22 cellular contexts compared by ENCODE assay signal in the genomic region with DNA sequence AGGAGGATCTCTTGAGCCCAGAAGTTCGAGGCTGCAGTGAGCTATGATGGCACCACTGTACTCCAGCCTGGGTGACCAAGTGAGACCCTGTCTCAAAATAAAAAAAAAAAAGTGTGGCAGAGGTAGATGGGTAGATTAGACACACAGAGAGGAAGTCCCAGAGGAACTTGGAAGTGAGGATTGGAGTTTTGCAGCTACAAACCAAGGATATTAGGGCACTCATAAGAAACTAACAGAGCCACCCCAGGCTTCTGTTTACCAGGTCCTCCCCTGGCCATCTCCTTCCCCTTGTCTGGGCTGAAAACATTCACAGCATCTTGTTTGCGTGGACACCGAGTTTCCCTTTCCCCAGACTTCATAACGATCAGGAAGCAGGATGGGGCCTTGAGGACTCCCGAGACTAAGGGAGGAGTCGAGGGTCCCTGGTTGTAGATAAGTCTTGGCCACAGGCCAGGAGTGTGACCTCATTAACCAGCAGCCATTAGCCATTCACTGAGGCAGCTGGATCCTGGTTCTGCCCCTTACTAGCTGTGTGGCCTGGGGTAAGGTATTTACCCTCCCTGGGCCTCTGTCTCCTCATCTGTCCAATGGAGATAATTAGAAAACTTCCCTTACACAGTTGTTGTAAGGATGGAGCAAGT. TPM values are rescaled to one million over a fixed set of nuclear protein-coding genes. Genes with fewer than 3 reads are reported as not detected.
DNase-seq lines count a peak whose midpoint lies in the region; ATAC-seq and TF ChIP-seq lines count a peak whose summit lies in the region.
"Had no signal": no experiment of that assay in that cellular context is flagged by ENCODE, and none has a peak within 500 bp of the region (broad histone marks: within the 10 kb centered on the region; RNA-seq: fewer than 3 reads in every experiment).

No MANE protein-coding gene starts in this region.

- no peak for TF ChIP-seq CTCF in breast epithelium (IDR thresholded peaks at IDR 0.05)
- no peak for TF ChIP-seq CTCF in mammary epithelial cell (conservative IDR thresholded peaks at IDR 0.05 in 1 of 2, IDR thresholded peaks at IDR 0.05 in 1 of 2; ENCODE audit: extremely low read depth in 1 of 2, insufficient read depth in 1 of 2, low read depth in 1 of 2, low read length in 2 of 2)
- TF ChIP-seq CTCF in Loucy (conservative IDR thresholded peaks at IDR 0.05; ENCODE audit: low read length), result no peak
- TF ChIP-seq CTCF in activated B cell treated with CpG ODN at 0.5 μM for 24 hours (IDR thresholded peaks at IDR 0.05), result no peak
- no peak for TF ChIP-seq CTCF in H9 (conservative IDR thresholded peaks at IDR 0.05)

- H4K20me1 ChIP-seq in mammary epithelial cell (ENCODE audit: insufficient read depth, low read length) (no peaks in the 10 kb centered on the region), Loucy (ENCODE audit: insufficient read depth, low read length, poor library complexity, severe bottlenecking) (no peaks in the 10 kb centered on the region), H9 (ENCODE audit: control insufficient read depth, insufficient read depth, insufficient read length) (no peaks in the 10 kb centered on the region)

- dilution Hi-C loops in mammary epithelial cell (cut with HindIII; ENCODE audit: low sequenced_read_pairs), result no loop called here

- H3K14ac ChIP-seq in H9 (ENCODE audit: insufficient read depth, low read length), result no peak overlapping the region

- no peak overlapping the region for H3K18ac ChIP-seq in H9 (ENCODE audit: insufficient read length, low read depth, low read length)

- H3K9me3 ChIP-seq in breast epithelium, result no peaks in the 10 kb centered on the region
- H3K9me3 ChIP-seq in mammary epithelial cell (replicated peaks; ENCODE audit: insufficient read depth, low read length), result no peaks in the 10 kb centered on the region
- H3K9me3 ChIP-seq in Loucy (ENCODE audit: insufficient read depth, low read depth, low read length), result peaks cover 26% of the 10 kb centered on the region; the same call in 1 of the 2 replicates
- H3K9me3 ChIP-seq in H9 (ENCODE audit: control insufficient read depth, low read depth, low read length), result no peaks in the 10 kb centered on the region
- H3K9me3 ChIP-seq: ascending aorta had no signal

- H2BK15ac ChIP-seq in H9 (ENCODE audit: low read depth, low read length), result no peak overlapping the region

- no peak overlapping the region for H3K56ac ChIP-seq in H9 (ENCODE audit: insufficient read length, low read depth, low read length)

- H2AFZ ChIP-seq in mammary epithelial cell (ENCODE audit: low read depth, low read length) (no peak overlapping the region), Loucy (ENCODE audit: low read length) (no peak overlapping the region), H9 (ENCODE audit: low read length) (no peak overlapping the region)
- H2AFZ ChIP-seq: hepatocyte had no signal

- ATAC-seq in activated B cell treated with CpG ODN at 0.5 μM for 24 hours (ENCODE audit: low read depth) (no peak), GM18867 (IDR thresholded peaks at IDR 0.05; ENCODE audit: unreplicated experiment) (no peak)
- ATAC-seq: activated T-cell treated with anti-CD3 and anti-CD28 coated beads, Interleukin-2, amount 50 U/mL, for 4 hours; foreskin keratinocyte had no signal

- CTCF ChIA-PET in mammary epithelial cell (lab: Charles Lee; ENCODE audit: low non-redundant PET), result no interaction called here
- CTCF ChIA-PET in activated B cell treated with CpG ODN at 0.5 μM for 24 hours (lab: Charles Lee), result interaction anchor here (3.0 to 4.2 kb wide), 2 partner anchors 39 to 325 kb away, joined by 10 to 24 read pairs; no protein-coding TSS in a partner anchor

- no peak overlapping the region for H4K8ac ChIP-seq in H9 (replicated peaks; ENCODE audit: insufficient read length, low read depth, low read length)

- no peak overlapping the region for H3K9ac ChIP-seq in mammary epithelial cell (ENCODE audit: insufficient read depth, low read length)
- H3K9ac ChIP-seq in Loucy (ENCODE audit: low read depth, low read length, poor library complexity, severe bottlenecking), result peak overlapping the region; percentile 99
- no peak overlapping the region for H3K9ac ChIP-seq in H9 (ENCODE audit: extremely low read depth, insufficient read length, low read length)

- H2BK12ac ChIP-seq in H9 (ENCODE audit: insufficient read length, low read depth, low read length), result no peak overlapping the region

- H2BK120ac ChIP-seq in H9 (ENCODE audit: low read depth, low read length, poor library complexity, severe bottlenecking), result no peak overlapping the region

- H3K79me2 ChIP-seq in mammary epithelial cell (ENCODE audit: insufficient read depth, low read length) (no peaks in the 10 kb centered on the region), Loucy (ENCODE audit: insufficient read depth, low read length) (peaks cover 26% of the 10 kb centered on the region), H9 (ENCODE audit: insufficient read depth, low read length) (no peaks in the 10 kb centered on the region)
- H3K79me2 ChIP-seq: hepatocyte had no signal

- no peaks in the 10 kb centered on the region for H3K23me2 ChIP-seq in H9 (ENCODE audit: insufficient read length, low read depth, low read length, poor library complexity, severe bottlenecking)

- peaks cover 4% of the 10 kb centered on the region for H3K36me3 Mint-ChIP-seq in activated B cell treated with CpG ODN at 0.5 μM for 24 hours (ENCODE audit: low read depth)
- H3K36me3 Mint-ChIP-seq in H9 (ENCODE audit: insufficient read depth in 1 of 3, low read depth in 3 of 3), result peaks cover 3 to 23% (median 3%) of the 10 kb centered on the region in 3 experiments; a peak in 6 of 7 replicates

- H3K27ac Mint-ChIP-seq in activated B cell treated with CpG ODN at 0.5 μM for 24 hours (peak overlapping the region; percentile 78), H9 (no peak overlapping the region)

- no peak overlapping the region for H2BK20ac ChIP-seq in H9 (ENCODE audit: low read depth, low read length, poor library complexity, severe bottlenecking)

- H3K4me2 ChIP-seq in mammary epithelial cell (ENCODE audit: insufficient read depth, low read depth, low read length), result no peak overlapping the region
- peak overlapping the region; percentile 94 for H3K4me2 ChIP-seq in Loucy (ENCODE audit: low read depth, low read length, poor library complexity, severe bottlenecking)
- no peak overlapping the region for H3K4me2 ChIP-seq in H9 (ENCODE audit: insufficient read depth, insufficient read length, low read length)
- H3K4me2 ChIP-seq: hepatocyte had no signal

- H3K79me1 ChIP-seq in H9 (ENCODE audit: insufficient read depth, low read depth, low read length, poor library complexity, severe bottlenecking), result no peaks in the 10 kb centered on the region

- H3K4me3 Mint-ChIP-seq in activated B cell treated with CpG ODN at 0.5 μM for 24 hours (no peak overlapping the region), H9 (no peak overlapping the region)
- H3K4me3 Mint-ChIP-seq: activated T-cell treated with anti-CD3 and anti-CD28 coated beads, Interleukin-2, amount 50 U/mL, for 4 hours had no signal

- H3K4me3 ChIP-seq in breast epithelium, result no peak overlapping the region
- H3K4me3 ChIP-seq in mammary epithelial cell (replicated peaks in 1 of 3; ENCODE audit: insufficient read depth in 1 of 3, low read depth in 2 of 3, low read length in 3 of 3), result no peak overlapping the region
- no peak overlapping the region for H3K4me3 ChIP-seq in Loucy (ENCODE audit: low read length, poor library complexity, severe bottlenecking)
- H3K4me3 ChIP-seq: ascending aorta, hepatocyte, left ventricle myocardium inferior, sigmoid colon, SK-N-MC had no signal

- H3K9me3 Mint-ChIP-seq in activated B cell treated with CpG ODN at 0.5 μM for 24 hours (peaks cover 6% of the 10 kb centered on the region), H9 (peaks cover 16 to 17% of the 10 kb centered on the region in 2 experiments)

- no peak overlapping the region for H3K23ac ChIP-seq in H9 (ENCODE audit: insufficient read length, low read depth, low read length)

- peaks cover 57% of the 10 kb centered on the region for H3K4me1 Mint-ChIP-seq in activated B cell treated with CpG ODN at 0.5 μM for 24 hours
- H3K4me1 Mint-ChIP-seq in H9, result peaks cover 11 to 15% of the 10 kb centered on the region in 2 experiments

- H3K4me1 ChIP-seq in breast epithelium, result peaks cover 3 to 5% of the 10 kb centered on the region in 2 donors
- peaks cover 31% of the 10 kb centered on the region for H3K4me1 ChIP-seq in mammary epithelial cell (ENCODE audit: insufficient read depth, low read length)
- H3K4me1 ChIP-seq in Loucy (ENCODE audit: insufficient read depth, low read length, poor library complexity, severe bottlenecking), result peaks cover 49% of the 10 kb centered on the region
- no peaks in the 10 kb centered on the region; the same call in 1 of the 2 replicates for H3K4me1 ChIP-seq in H9 (ENCODE audit: insufficient read depth, low read length)

- DNase-seq in breast epithelium (ENCODE audit: low spot score in 2 of 2) (no peak), mammary epithelial cell (no peak), activated B cell treated with CpG ODN at 0.5 μM for 24 hours (no peak), H9 (no peak), NCI-H146 (lab: John Stamatoyannopoulos, UW) (no peak), NCI-H1436 (lab: John Stamatoyannopoulos, UW) (no peak)
- DNase-seq: activated CD4-positive, CD25-positive, alpha-beta regulatory T cell treated with anti-CD3 and anti-CD28 coated beads, Interleukin-2, amount 50 U/mL, for 72 hours; activated naive CD4-positive, alpha-beta T cell treated with Interleukin-2 at 50 U/mL for 16 hours; activated T-cell treated with anti-CD3 and anti-CD28 coated beads, Interleukin-2, amount 50 U/mL, for 4 hours; effector CD8-positive, alpha-beta T cell; foreskin keratinocyte; left ventricle myocardium inferior; NCI-H1092 treated with DMSO at 0.1 percent for 48 hours; NCI-H2029 treated with DMSO at 0.1 percent for 48 hours; NCI-H446 treated with DMSO at 0.1 percent for 48 hours; posterior cingulate gyrus; sigmoid colon had no signal

- intact Hi-C loops in breast epithelium (cut with DNase I; ENCODE audit: low total_unique reads) (no loop called here), mammary epithelial cell (cut with micrococcal nuclease) (no loop called here), activated B cell treated with CpG ODN at 0.5 μM for 24 hours (cut with micrococcal nuclease) (no loop called here)

- H2AK5ac ChIP-seq in H9 (ENCODE audit: insufficient read length, low read length), result no peak overlapping the region

- WGBS in mammary epithelial cell (ENCODE audit: low coverage, missing lambda C conversion rate), result 98% methylated on average over 6 of the region's 6 CpGs
- no CpG with 5 or more reads among the region's 6 CpGs for WGBS in H9 (ENCODE audit: extremely low coverage, insufficient read length, low lambda C conversion rate)

- BruUV-seq in mammary epithelial cell (replicated peaks; lab: Mats Ljungman, UMichigan), result no TSS peak

- no peak overlapping the region for H3T11ph ChIP-seq in H9 (ENCODE audit: low read length)

- H2BK5ac ChIP-seq in H9 (ENCODE audit: insufficient read length, low read length), result no peak overlapping the region

- H3K27me3 Mint-ChIP-seq in activated B cell treated with CpG ODN at 0.5 μM for 24 hours (no peaks in the 10 kb centered on the region), H9 (ENCODE audit: low read depth) (peaks cover 2% of the 10 kb centered on the region; the same call in 1 of the 2 replicates)

- no peak overlapping the region for H4K91ac ChIP-seq in H9 (ENCODE audit: insufficient read length, low read depth, low read length)

- POLR2A ChIA-PET in activated B cell treated with CpG ODN at 0.5 μM for 24 hours (lab: Charles Lee), result interaction anchor here (0.6 to 4.0 kb wide), 7 partner anchors 13 to 418 kb away, joined by 3 to 124 read pairs (median 4); no protein-coding TSS in a partner anchor

- TF ChIP-seq POLR2A in breast epithelium (IDR thresholded peaks at IDR 0.05), result no peak

- H3K9me2 ChIP-seq in Loucy (replicated peaks; ENCODE audit: low read depth, low read length), result no peaks in the 10 kb centered on the region

- H3F3A ChIP-seq in Loucy (ENCODE audit: low read depth), result peaks cover 16% of the 10 kb centered on the region

- no peak overlapping the region for H3K4ac ChIP-seq in H9 (ENCODE audit: low read depth, low read length)

- H3K27ac ChIP-seq in breast epithelium (peak overlapping the region; percentile 50 to 87), mammary epithelial cell (ENCODE audit: insufficient read depth, low read depth, low read length) (no peak overlapping the region), H9 (ENCODE audit: insufficient read length, low read depth, low read length) (no peak overlapping the region)
- H3K27ac ChIP-seq: ascending aorta, foreskin keratinocyte, hepatocyte, left ventricle myocardium inferior, sigmoid colon, SK-N-MC had no signal

- H4K5ac ChIP-seq in H9 (ENCODE audit: insufficient read length, low read depth, low read length), result no peak overlapping the region

- no peaks in the 10 kb centered on the region for H3K36me3 ChIP-seq in breast epithelium
- H3K36me3 ChIP-seq in mammary epithelial cell (ENCODE audit: insufficient read depth, low read length), result no peaks in the 10 kb centered on the region
- H3K36me3 ChIP-seq in Loucy (ENCODE audit: insufficient read depth, low read length), result no peaks in the 10 kb centered on the region; the same call in 1 of the 2 replicates
- H3K36me3 ChIP-seq: ascending aorta, left ventricle myocardium inferior, sigmoid colon had no signal

- H3K27me3 ChIP-seq in breast epithelium, result no peaks in the 10 kb centered on the region
- H3K27me3 ChIP-seq in mammary epithelial cell (ENCODE audit: insufficient read depth, low read length), result no peaks in the 10 kb centered on the region
- no peaks in the 10 kb centered on the region for H3K27me3 ChIP-seq in Loucy (ENCODE audit: insufficient read depth, low read length, poor library complexity, severe bottlenecking)
- H3K27me3 ChIP-seq in H9 (ENCODE audit: insufficient read depth, low read length), result no peaks in the 10 kb centered on the region
- H3K27me3 ChIP-seq: ascending aorta, foreskin keratinocyte, hepatocyte, sigmoid colon had no signal

- in situ Hi-C loops in mammary epithelial cell (cut with MboI; ENCODE audit: low sequenced_read_pairs in 2 of 2), result no loop called here

RNA-seq across cellular contexts. Expression of gene MAP1LC3B2, which starts 2.1 kb away (rescaled TPM):
- 1 to 10 TPM in 2 of 3 donors, under 1 TPM in 1; 0.98 to 8.5 (median 1.1) TPM for total RNA-seq in breast epithelium
- 1 to 10 TPM; 1.5 to 2.9 TPM for total RNA-seq in mammary epithelial cell
- 1.2 TPM for polyA plus RNA-seq in mammary epithelial cell
- polyA minus RNA-seq in mammary epithelial cell, result 5.3 TPM
- 1.0 and 1.9 TPM in 2 replicates for total RNA-seq in activated B cell treated with CpG ODN at 0.5 μM for 24 hours
- total RNA-seq in H9 (2021), result 1.5 and 2.0 TPM in 2 replicates
- total RNA-seq: ascending aorta, hepatocyte had no signal

Comparison
In these comparisons a context has a peak if more than half of its experiments do, and no peak if none do; other contexts are left out.
1. H3K27ac ChIP-seq: peak in breast epithelium (2 of 2); none in mammary epithelial cell (single experiment) and H9 (single experiment).